ENCODE assay signal across 24 cellular contexts in the genomic region with DNA sequence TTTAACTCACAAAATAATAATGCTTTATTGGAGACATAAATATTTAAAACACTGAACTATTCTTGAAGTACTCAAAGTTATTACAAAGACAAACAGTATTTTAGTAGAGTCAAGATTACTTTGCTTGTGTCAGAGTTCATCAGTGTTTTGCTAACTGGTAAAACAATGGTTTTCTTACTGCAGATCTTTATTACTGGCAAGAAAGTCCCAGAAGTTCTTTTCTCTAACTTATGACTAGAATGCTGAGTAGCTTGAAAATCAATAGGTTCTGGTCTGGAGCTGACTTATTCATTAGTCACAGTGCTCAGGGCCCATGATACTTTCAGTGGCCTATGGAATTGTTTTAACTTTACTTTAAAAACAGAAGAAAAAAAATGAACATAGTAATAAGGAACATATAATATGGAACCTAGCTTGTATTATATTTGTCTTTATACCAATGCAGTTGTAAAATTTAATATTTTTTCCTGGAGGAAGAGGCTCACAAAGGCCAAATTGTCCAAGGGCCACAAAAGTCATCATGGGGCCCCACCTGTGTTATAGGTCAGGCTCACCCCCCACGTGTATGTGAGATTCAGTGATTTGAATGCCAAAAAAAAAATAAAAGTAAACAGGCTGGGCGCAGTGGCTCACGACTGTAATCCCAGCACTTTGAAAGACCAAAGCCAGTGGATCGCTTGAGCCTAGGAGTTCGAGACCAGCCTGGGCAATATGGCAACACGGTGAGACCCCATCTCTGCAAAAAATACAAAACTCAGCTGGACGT. TPM values are rescaled to one million over a fixed set of nuclear protein-coding genes. Genes with fewer than 3 reads are reported as not detected.
DNase-seq lines count a peak whose midpoint lies in the region; ATAC-seq, FAIRE-seq and TF ChIP-seq lines count a peak whose summit lies in the region.
"Had no signal": no experiment of that assay in that cellular context is flagged by ENCODE, and none has a peak within 500 bp of the region (broad histone marks: within the 10 kb centered on the region; RNA-seq: fewer than 3 reads in every experiment).

No MANE protein-coding gene starts in this region.

- H3K27ac ChIP-seq in small intestine (ENCODE audit: low read depth in 1 of 2, low read length in 1 of 2) (no peak overlapping the region), WERI-Rb-1 (no peak overlapping the region)
- H3K27ac ChIP-seq: sigmoid colon, SK-N-MC, vagina had no signal

- H3K36me3 ChIP-seq in small intestine (ENCODE audit: control insufficient read depth in 2 of 2, insufficient read depth in 2 of 2, low read length in 2 of 2), result no peaks in the 10 kb centered on the region
- no peaks in the 10 kb centered on the region for H3K36me3 ChIP-seq in WERI-Rb-1
- H3K36me3 ChIP-seq: sigmoid colon, vagina had no signal

- ATAC-seq in HG02610 (IDR thresholded peaks at IDR 0.05; ENCODE audit: unreplicated experiment) (peak; percentile 63), GM19397 (IDR thresholded peaks at IDR 0.05; ENCODE audit: unreplicated experiment) (no peak)
- ATAC-seq: esophagus mucosa; naive thymus-derived CD4-positive, alpha-beta T cell had no signal

- 73 to 77% (median 75%) methylated on average over 7 of the region's 7 CpGs for WGBS in small intestine, 3 donors

- FAIRE-seq in small intestine (lab: Jason Lieb, UNC), result peak; percentile 30

- H3K9me3 ChIP-seq in small intestine (ENCODE audit: control insufficient read depth, low read depth) (no peaks in the 10 kb centered on the region), WERI-Rb-1 (ENCODE audit: severe bottlenecking) (no peaks in the 10 kb centered on the region)
- H3K9me3 ChIP-seq: sigmoid colon, vagina had no signal

- H3K4me1 ChIP-seq in small intestine (ENCODE audit: control insufficient read depth in 2 of 2, insufficient read depth in 1 of 2, low read depth in 1 of 2, low read length in 1 of 2), result no peaks in the 10 kb centered on the region
- H3K4me1 ChIP-seq: vagina had no signal

- H3K4me3 ChIP-seq in foreskin fibroblast (ENCODE audit: low read depth in 1 of 2, low read length in 2 of 2) (no peak overlapping the region), small intestine (ENCODE audit: low read depth in 1 of 2, low read length in 2 of 2) (no peak overlapping the region), WERI-Rb-1 (ENCODE audit: low read depth, low read length) (no peak overlapping the region)
- H3K4me3 ChIP-seq: sigmoid colon, SK-N-MC, vagina had no signal

- TF ChIP-seq CTCF in foreskin fibroblast (IDR thresholded peaks at IDR 0.05; ENCODE audit: low read depth, low read length), result no peak
- no peak for TF ChIP-seq CTCF in WERI-Rb-1 (IDR thresholded peaks at IDR 0.05; ENCODE audit: low read depth, low read length)

- H3K27me3 ChIP-seq in small intestine (ENCODE audit: control insufficient read depth in 2 of 2, insufficient read depth in 2 of 2, low read length in 2 of 2), result no peaks in the 10 kb centered on the region
- no peaks in the 10 kb centered on the region for H3K27me3 ChIP-seq in WERI-Rb-1 (ENCODE audit: insufficient read depth, low read depth, severe bottlenecking)
- H3K27me3 ChIP-seq: sigmoid colon, vagina had no signal

- DNase-seq in astrocyte of the hippocampus (ENCODE audit: low read depth, low spot score) (peak; percentile 24), foreskin fibroblast (peak; percentile 4 to 32), small intestine (no peak), WERI-Rb-1 (no peak)
- no peak for DNase-seq in activated CD4-positive, CD25-positive, alpha-beta regulatory T cell treated with anti-CD3 and anti-CD28 coated beads, Interleukin-2, amount 50 U/mL, for 72 hours
- DNase-seq: activated CD4-positive, alpha-beta memory T cell treated with anti-CD3 and anti-CD28 coated beads for 36 hours; activated naive CD4-positive, alpha-beta T cell treated with anti-CD3 and anti-CD28 coated beads for 36 hours; anterior cingulate cortex; CD4-positive, CD25-positive, alpha-beta regulatory T cell; cerebellar nuclear complex; effector CD8-positive, alpha-beta T cell; H7; mesendoderm; MV-4-11; naive thymus-derived CD4-positive, alpha-beta T cell; NCI-H1694 treated with DMSO at 0.1 percent for 48 hours; NCI-H526 treated with DMSO at 0.1 percent for 48 hours; sigmoid colon; T-helper 2 cell had no signal

RNA-seq across cellular contexts. Expression of a gene that starts 53.3 kb away (rescaled TPM):
- 1 to 10 TPM; 3.0 to 6.6 (median 5.1) TPM for polyA plus RNA-seq in small intestine

Comparison
In these comparisons a context has a peak if more than half of its experiments do, and no peak if none do; other contexts are left out.
1. DNase-seq: peak in astrocyte of the hippocampus (single experiment) and foreskin fibroblast (2 of 2); none in small intestine (single experiment), activated CD4-positive, CD25-positive, alpha-beta regulatory T cell treated with anti-CD3 and anti-CD28 coated beads, Interleukin-2, amount 50 U/mL, for 72 hours (single experiment) and WERI-Rb-1 (single experiment).